In the genomic region with DNA sequence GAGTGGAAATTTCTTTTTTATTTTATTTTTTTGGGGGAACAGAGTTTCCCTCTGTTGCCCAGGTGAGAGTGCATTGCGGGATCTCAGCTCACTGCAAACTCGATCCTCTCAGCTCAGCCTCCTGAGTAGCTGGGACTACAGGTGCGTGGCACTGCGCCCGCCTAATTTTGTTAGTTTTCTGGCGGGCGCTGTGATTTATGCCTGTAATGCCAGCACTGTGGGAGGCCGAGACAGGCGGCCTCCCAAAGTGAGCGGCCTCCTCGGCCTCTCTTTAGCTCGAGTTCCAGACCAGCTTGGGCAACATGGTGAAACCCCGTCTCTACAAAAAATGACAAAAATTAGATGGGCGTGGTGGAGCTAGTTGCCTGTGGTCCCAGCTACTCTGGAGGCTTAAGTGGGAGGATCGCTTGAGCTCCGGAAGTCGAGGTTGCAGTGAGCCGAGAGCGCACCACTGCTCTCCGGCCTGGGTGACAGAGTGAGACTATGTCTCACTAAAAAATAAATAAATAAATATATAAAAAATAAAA, we compare ENCODE assay signal across 1 cellular context.
TF ChIP-seq lines count a peak whose summit lies in the region.

No MANE protein-coding gene starts in this region.

TF ChIP-seq in HCT116, 20 proteins besides CTCF, POLR2A, EP300 and RAD21 (continued from another document):
- no peak for TF ChIP-seq REST (IDR thresholded peaks at IDR 0.05; ENCODE audit: low read depth)
